Comparison of ENCODE assay signal across 16 cellular contexts in the genomic region with DNA sequence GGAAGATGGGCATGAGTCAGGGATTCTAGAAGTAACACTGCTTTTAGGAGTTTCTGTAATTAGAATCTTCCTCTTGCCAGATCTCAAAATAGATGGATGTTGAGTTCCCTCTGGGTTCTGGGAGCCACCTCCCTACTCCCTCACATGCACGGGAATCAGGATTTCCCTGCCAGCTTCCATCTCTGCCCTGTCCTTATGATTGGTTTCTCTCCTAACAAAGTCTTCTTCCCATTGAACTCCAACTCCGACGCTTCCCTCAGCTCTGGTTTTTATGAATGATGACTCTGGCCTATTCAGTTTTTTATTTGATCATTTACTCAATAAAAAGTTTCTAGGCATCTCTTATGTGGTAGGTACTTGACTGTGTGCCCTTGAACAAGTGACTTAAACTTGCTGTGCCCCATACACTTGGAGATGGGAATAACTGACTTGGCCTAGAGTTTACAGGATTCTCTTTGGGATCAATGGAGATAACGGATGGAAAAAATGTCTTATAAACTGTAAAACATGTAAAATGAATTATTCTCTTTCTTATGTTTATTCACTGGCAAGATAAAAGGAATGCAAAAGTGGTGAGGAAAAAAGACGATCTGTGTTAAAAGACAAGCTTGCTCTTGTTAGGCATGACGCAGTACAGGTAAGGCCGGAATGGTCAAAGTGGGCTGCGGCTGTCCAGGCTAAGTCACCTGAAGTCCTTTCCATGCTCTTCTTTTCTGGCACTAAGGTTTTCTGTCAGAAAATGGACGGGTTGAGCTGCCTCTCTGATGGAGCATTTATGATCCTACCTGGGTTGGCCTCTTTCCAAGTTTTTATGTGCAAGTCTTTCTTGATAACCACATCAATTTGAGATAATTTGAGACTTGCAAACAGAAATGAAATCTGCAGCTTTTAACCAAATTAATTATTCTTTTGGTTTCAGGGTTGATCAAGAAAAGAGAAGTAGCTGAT.
A peak's percentile ranks its signal among the peaks of the same experiment; 100 is the strongest.
DNase-seq lines count a peak whose midpoint lies in the region; ATAC-seq and TF ChIP-seq lines count a peak whose summit lies in the region.
"Had no signal": no experiment of that assay in that cellular context is flagged by ENCODE, and none has a peak within 500 bp of the region (broad histone marks: within the 10 kb centered on the region; RNA-seq: fewer than 3 reads in every experiment).

No MANE protein-coding gene starts in this region.

- no peak overlapping the region for H3K27ac ChIP-seq in esophagus squamous epithelium

- WGBS in esophagus squamous epithelium, 2 donors, result 42 to 66% methylated on average over 9 of the region's 9 CpGs

- H3K27me3 ChIP-seq in esophagus squamous epithelium, result no peaks in the 10 kb centered on the region

- TF ChIP-seq POLR2A in esophagus squamous epithelium (IDR thresholded peaks at IDR 0.05), result no peak

- no peaks in the 10 kb centered on the region for H3K9me3 ChIP-seq in esophagus squamous epithelium

- TF ChIP-seq CTCF in esophagus squamous epithelium (IDR thresholded peaks at IDR 0.05), result no peak

- no peak overlapping the region for H3K4me3 ChIP-seq in esophagus squamous epithelium

- no peaks in the 10 kb centered on the region for H3K36me3 ChIP-seq in esophagus squamous epithelium

- intact Hi-C loops in esophagus squamous epithelium (cut with DNase I), result no loop called here

- no peak for ATAC-seq in GM19395 (IDR thresholded peaks at IDR 0.05; ENCODE audit: unreplicated experiment)

- DNase-seq in NCI-H2196 (lab: John Stamatoyannopoulos, UW; ENCODE audit: unreplicated experiment) (peak; percentile 4), NCI-H2196 treated with DMSO at 0.1 percent for 48 hours (lab: John Stamatoyannopoulos, UW; ENCODE audit: unreplicated experiment) (no peak), ecto neural progenitor cell (ENCODE audit: low spot score) (peak; percentile 17), mucosa of gallbladder (ENCODE audit: low spot score) (peak; percentile 3), esophagus squamous epithelium (lab: John Stamatoyannopoulos, UW) (no peak), amniotic stem cell (lab: John Stamatoyannopoulos, UW) (no peak), NCI-H510A (lab: John Stamatoyannopoulos, UW) (no peak)
- DNase-seq: COR-L47, DMS153, HCEC 1CT, IMR-90, Kasumi-1, NCI-H1417 treated with DMSO at 0.1 percent for 48 hours, NCI-H446 treated with DMSO at 0.1 percent for 48 hours, SHP77 treated with DMSO at 0.1 percent for 48 hours had no signal

- H3K4me1 ChIP-seq in esophagus squamous epithelium, result peaks cover 0 to 10% (median 0%) of the 10 kb centered on the region in 3 donors

Comparison
In these comparisons a context has a peak if more than half of its experiments do, and no peak if none do; other contexts are left out.
1. DNase-seq: peak in NCI-H2196 (single experiment), ecto neural progenitor cell (single experiment) and mucosa of gallbladder (single experiment); none in NCI-H2196 treated with DMSO at 0.1 percent for 48 hours (single experiment), esophagus squamous epithelium (single experiment), amniotic stem cell (single experiment) and NCI-H510A (single experiment).